Comparison of ENCODE assay signal across 1 cellular context in the genomic region with DNA sequence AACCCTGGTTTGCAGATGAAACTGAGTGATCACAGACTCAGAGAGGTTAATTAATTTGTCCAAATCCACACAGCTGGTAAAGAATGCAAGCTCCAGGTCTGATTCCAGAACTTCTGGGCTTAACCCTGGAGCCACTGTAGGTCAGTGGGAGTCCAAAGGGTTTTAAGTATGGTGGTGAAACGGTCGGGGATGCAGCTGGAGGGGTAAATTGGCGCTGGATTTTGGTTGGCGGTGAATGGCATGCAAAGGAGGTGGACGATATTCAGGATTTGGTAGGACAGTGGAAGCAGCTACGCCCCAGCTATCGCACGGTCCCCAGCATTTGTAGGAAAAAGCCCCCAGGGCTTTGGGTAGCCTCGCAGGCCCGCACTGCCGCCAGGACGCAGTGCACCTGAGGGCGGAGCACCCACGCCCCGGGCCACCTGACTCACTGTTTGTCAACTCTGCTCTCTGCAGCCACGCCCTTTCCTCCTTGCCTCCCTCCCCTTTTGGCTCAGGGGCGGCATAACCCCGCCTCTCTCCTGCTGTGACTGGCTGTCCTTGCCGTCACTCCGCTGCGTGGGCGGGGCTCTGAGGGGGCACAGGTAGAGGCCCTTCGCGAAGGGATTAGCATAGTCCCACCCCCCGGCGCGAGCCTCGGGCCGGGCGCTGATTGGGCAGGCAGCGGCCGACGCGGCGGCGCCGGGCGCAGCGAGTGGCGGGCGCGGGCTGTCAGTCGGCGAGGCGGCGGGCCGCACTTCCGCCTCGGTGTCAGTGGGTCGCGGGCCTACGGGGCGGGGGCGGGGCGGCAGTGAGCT.
TF ChIP-seq lines count a peak whose summit lies in the region.

A gene (plus strand): TSS at position 750 of the 797 bp plus-strand sequence. CDS start 17,664 bp downstream, outside the sequence.

TF ChIP-seq in HepG2, 621 proteins besides CTCF, POLR2A, EP300 and RAD21 (continued from another document and continues in another):
- TF ChIP-seq THAP11 (CRISPR knock-in tag; IDR thresholded peaks at IDR 0.05) (peak; percentile 82), RFX5 (IDR thresholded peaks at IDR 0.05; ENCODE audit: low read depth, low read length) (peak; percentile 54; the same call in 1 of the 2 replicates), ZNF572 (CRISPR knock-in tag; IDR thresholded peaks at IDR 0.05) (0 out of 2 replicates have a peak, but pooled peaks have one; percentile 34), SRY (CRISPR knock-in tag; IDR thresholded peaks at IDR 0.05) (no peak), ARNTL (CRISPR knock-in tag; IDR thresholded peaks at IDR 0.05) (peak; percentile 99), FOXA3 (CRISPR knock-in tag; IDR thresholded peaks at IDR 0.05) (peak; percentile 82), SALL2 (CRISPR knock-in tag; IDR thresholded peaks at IDR 0.05) (peak; percentile 35; the same call in 1 of the 2 replicates), AGO1 (IDR thresholded peaks at IDR 0.05; ENCODE audit: low read depth, low read length, poor library complexity, severe bottlenecking) (peak; percentile 57), ZNF530 (CRISPR knock-in tag; IDR thresholded peaks at IDR 0.05; ENCODE audit: low read depth) (no peak), RBFOX2 (IDR thresholded peaks at IDR 0.05; ENCODE audit: low read depth, low read length) (peak; percentile 79; the same call in 1 of the 2 replicates), TGIF2 (CRISPR knock-in tag; IDR thresholded peaks at IDR 0.05) (peak; percentile 70), ZNF180 (CRISPR knock-in tag; IDR thresholded peaks at IDR 0.05; ENCODE audit: borderline replicate concordance, low read depth) (0 out of 2 replicates have a peak, but pooled peaks have one; percentile 38), U2AF2 (IDR thresholded peaks at IDR 0.05; ENCODE audit: low read depth, low read length) (peak; percentile 24; the same call in 1 of the 2 replicates), KLF11 (CRISPR knock-in tag; IDR thresholded peaks at IDR 0.05) (peak; percentile 28; the same call in 1 of the 2 replicates), ZNF543 (CRISPR knock-in tag; IDR thresholded peaks at IDR 0.05) (peak; percentile 73; the same call in 1 of the 2 replicates), JUND (CRISPR knock-in tag; IDR thresholded peaks at IDR 0.05) (peak; percentile 37; the same call in 1 of the 2 replicates), ZNF570 (CRISPR knock-in tag; IDR thresholded peaks at IDR 0.05; ENCODE audit: borderline replicate concordance) (no peak), MXI1 (IDR thresholded peaks at IDR 0.05; ENCODE audit: borderline replicate concordance, low read depth, low read length) (peak; percentile 99), BRCA1 (CRISPR knock-in tag; IDR thresholded peaks at IDR 0.05) (0 out of 2 replicates have a peak, but pooled peaks have one; percentile 80), MIER3 (CRISPR knock-in tag; IDR thresholded peaks at IDR 0.05; ENCODE audit: borderline replicate concordance) (peak; percentile 80; the same call in 1 of the 2 replicates), CBX1 (IDR thresholded peaks at IDR 0.05; ENCODE audit: low read depth) (no peak), DPF2 (CRISPR knock-in tag; IDR thresholded peaks at IDR 0.05; ENCODE audit: borderline replicate concordance, low read depth) (no peak), ADNP (CRISPR knock-in tag; IDR thresholded peaks at IDR 0.05) (peak; percentile 47; the same call in 1 of the 2 replicates), FOSL2 (CRISPR knock-in tag; IDR thresholded peaks at IDR 0.05) (peak; percentile 90), PAWR (CRISPR knock-in tag; IDR thresholded peaks at IDR 0.05; ENCODE audit: borderline replicate concordance) (0 out of 2 replicates have a peak, but pooled peaks have one; percentile 62), ZNF883 (CRISPR knock-in tag; IDR thresholded peaks at IDR 0.05; ENCODE audit: not compliant biosample characterization) (peak; percentile 85), ZNF343 (CRISPR knock-in tag; IDR thresholded peaks at IDR 0.05) (peak; percentile 57; the same call in 1 of the 2 replicates), MIXL1 (CRISPR knock-in tag; IDR thresholded peaks at IDR 0.05) (0 out of 2 replicates have a peak, but pooled peaks have one; percentile 13), FOXA1 (IDR thresholded peaks at IDR 0.05) (no peak), FOXA1 (CRISPR knock-in tag; IDR thresholded peaks at IDR 0.05) (peak; percentile 91), TOE1 (CRISPR knock-in tag; IDR thresholded peaks at IDR 0.05) (0 out of 2 replicates have a peak, but pooled peaks have one; percentile 35), MYC (CRISPR knock-in tag; IDR thresholded peaks at IDR 0.05; ENCODE audit: borderline replicate concordance) (peak; percentile 55; the same call in 1 of the 2 replicates), ZNF121 (CRISPR knock-in tag; IDR thresholded peaks at IDR 0.05) (no peak), MAFK (conservative IDR thresholded peaks at IDR 0.05 in 1 of 2, IDR thresholded peaks at IDR 0.05 in 1 of 2; ENCODE audit: low read length in 2 of 2) (no peak; a peak in 1 of 4 replicates), ZNF274 (CRISPR knock-in tag; IDR thresholded peaks at IDR 0.05) (peak; percentile 21; the same call in 1 of the 2 replicates), ZNF788 (CRISPR knock-in tag; IDR thresholded peaks at IDR 0.05; ENCODE audit: borderline replicate concordance) (peak; percentile 10)
- TF ChIP-seq, protein P1, sequence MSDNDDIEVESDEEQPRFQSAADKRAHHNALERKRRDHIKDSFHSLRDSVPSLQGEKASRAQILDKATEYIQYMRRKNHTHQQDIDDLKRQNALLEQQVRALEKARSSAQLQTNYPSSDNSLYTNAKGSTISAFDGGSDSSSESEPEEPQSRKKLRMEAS (IDR thresholded peaks at IDR 0.05), result peak; percentile 93
- TF ChIP-seq, protein P2, sequence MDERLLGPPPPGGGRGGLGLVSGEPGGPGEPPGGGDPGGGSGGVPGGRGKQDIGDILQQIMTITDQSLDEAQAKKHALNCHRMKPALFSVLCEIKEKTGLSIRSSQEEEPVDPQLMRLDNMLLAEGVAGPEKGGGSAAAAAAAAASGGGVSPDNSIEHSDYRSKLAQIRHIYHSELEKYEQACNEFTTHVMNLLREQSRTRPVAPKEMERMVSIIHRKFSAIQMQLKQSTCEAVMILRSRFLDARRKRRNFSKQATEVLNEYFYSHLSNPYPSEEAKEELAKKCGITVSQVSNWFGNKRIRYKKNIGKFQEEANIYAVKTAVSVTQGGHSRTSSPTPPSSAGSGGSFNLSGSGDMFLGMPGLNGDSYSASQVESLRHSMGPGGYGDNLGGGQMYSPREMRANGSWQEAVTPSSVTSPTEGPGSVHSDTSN (CRISPR knock-in tag; IDR thresholded peaks at IDR 0.05), result peak; percentile 99
- TF ChIP-seq, protein P3, sequence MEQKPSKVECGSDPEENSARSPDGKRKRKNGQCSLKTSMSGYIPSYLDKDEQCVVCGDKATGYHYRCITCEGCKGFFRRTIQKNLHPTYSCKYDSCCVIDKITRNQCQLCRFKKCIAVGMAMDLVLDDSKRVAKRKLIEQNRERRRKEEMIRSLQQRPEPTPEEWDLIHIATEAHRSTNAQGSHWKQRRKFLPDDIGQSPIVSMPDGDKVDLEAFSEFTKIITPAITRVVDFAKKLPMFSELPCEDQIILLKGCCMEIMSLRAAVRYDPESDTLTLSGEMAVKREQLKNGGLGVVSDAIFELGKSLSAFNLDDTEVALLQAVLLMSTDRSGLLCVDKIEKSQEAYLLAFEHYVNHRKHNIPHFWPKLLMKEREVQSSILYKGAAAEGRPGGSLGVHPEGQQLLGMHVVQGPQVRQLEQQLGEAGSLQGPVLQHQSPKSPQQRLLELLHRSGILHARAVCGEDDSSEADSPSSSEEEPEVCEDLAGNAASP (CRISPR knock-in tag; IDR thresholded peaks at IDR 0.05; ENCODE audit: borderline replicate concordance), result 0 out of 2 replicates have a peak, but pooled peaks have one; percentile 45
- TF ChIP-seq, protein P4, sequence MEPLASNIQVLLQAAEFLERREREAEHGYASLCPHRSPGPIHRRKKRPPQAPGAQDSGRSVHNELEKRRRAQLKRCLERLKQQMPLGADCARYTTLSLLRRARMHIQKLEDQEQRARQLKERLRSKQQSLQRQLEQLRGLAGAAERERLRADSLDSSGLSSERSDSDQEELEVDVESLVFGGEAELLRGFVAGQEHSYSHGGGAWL (CRISPR knock-in tag; IDR thresholded peaks at IDR 0.05), result peak; percentile 42; the same call in 1 of the 2 replicates
- TF ChIP-seq, protein P5, sequence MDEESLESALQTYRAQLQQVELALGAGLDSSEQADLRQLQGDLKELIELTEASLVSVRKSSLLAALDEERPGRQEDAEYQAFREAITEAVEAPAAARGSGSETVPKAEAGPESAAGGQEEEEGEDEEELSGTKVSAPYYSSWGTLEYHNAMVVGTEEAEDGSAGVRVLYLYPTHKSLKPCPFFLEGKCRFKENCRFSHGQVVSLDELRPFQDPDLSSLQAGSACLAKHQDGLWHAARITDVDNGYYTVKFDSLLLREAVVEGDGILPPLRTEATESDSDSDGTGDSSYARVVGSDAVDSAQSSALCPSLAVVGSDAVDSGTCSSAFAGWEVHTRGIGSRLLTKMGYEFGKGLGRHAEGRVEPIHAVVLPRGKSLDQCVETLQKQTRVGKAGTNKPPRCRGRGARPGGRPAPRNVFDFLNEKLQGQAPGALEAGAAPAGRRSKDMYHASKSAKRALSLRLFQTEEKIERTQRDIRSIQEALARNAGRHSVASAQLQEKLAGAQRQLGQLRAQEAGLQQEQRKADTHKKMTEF (CRISPR knock-in tag; IDR thresholded peaks at IDR 0.05), result peak; percentile 58
- TF ChIP-seq, protein P6, sequence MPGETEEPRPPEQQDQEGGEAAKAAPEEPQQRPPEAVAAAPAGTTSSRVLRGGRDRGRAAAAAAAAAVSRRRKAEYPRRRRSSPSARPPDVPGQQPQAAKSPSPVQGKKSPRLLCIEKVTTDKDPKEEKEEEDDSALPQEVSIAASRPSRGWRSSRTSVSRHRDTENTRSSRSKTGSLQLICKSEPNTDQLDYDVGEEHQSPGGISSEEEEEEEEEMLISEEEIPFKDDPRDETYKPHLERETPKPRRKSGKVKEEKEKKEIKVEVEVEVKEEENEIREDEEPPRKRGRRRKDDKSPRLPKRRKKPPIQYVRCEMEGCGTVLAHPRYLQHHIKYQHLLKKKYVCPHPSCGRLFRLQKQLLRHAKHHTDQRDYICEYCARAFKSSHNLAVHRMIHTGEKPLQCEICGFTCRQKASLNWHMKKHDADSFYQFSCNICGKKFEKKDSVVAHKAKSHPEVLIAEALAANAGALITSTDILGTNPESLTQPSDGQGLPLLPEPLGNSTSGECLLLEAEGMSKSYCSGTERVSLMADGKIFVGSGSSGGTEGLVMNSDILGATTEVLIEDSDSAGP (CRISPR knock-in tag; IDR thresholded peaks at IDR 0.05; ENCODE audit: borderline replicate concordance), result 0 out of 2 replicates have a peak, but pooled peaks have one; percentile 47
- TF ChIP-seq, protein P7, sequence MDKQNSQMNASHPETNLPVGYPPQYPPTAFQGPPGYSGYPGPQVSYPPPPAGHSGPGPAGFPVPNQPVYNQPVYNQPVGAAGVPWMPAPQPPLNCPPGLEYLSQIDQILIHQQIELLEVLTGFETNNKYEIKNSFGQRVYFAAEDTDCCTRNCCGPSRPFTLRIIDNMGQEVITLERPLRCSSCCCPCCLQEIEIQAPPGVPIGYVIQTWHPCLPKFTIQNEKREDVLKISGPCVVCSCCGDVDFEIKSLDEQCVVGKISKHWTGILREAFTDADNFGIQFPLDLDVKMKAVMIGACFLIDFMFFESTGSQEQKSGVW (CRISPR knock-in tag; IDR thresholded peaks at IDR 0.05; ENCODE audit: borderline replicate concordance), result no peak
- TF ChIP-seq, protein P8, sequence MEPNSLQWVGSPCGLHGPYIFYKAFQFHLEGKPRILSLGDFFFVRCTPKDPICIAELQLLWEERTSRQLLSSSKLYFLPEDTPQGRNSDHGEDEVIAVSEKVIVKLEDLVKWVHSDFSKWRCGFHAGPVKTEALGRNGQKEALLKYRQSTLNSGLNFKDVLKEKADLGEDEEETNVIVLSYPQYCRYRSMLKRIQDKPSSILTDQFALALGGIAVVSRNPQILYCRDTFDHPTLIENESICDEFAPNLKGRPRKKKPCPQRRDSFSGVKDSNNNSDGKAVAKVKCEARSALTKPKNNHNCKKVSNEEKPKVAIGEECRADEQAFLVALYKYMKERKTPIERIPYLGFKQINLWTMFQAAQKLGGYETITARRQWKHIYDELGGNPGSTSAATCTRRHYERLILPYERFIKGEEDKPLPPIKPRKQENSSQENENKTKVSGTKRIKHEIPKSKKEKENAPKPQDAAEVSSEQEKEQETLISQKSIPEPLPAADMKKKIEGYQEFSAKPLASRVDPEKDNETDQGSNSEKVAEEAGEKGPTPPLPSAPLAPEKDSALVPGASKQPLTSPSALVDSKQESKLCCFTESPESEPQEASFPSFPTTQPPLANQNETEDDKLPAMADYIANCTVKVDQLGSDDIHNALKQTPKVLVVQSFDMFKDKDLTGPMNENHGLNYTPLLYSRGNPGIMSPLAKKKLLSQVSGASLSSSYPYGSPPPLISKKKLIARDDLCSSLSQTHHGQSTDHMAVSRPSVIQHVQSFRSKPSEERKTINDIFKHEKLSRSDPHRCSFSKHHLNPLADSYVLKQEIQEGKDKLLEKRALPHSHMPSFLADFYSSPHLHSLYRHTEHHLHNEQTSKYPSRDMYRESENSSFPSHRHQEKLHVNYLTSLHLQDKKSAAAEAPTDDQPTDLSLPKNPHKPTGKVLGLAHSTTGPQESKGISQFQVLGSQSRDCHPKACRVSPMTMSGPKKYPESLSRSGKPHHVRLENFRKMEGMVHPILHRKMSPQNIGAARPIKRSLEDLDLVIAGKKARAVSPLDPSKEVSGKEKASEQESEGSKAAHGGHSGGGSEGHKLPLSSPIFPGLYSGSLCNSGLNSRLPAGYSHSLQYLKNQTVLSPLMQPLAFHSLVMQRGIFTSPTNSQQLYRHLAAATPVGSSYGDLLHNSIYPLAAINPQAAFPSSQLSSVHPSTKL (CRISPR knock-in tag; IDR thresholded peaks at IDR 0.05), result no peak; the same call in 1 of the 2 replicates
- TF ChIP-seq, protein P9, sequence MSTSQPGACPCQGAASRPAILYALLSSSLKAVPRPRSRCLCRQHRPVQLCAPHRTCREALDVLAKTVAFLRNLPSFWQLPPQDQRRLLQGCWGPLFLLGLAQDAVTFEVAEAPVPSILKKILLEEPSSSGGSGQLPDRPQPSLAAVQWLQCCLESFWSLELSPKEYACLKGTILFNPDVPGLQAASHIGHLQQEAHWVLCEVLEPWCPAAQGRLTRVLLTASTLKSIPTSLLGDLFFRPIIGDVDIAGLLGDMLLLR (CRISPR knock-in tag; IDR thresholded peaks at IDR 0.05), result peak; percentile 63; the same call in 1 of the 2 replicates
- TF ChIP-seq, protein P10, sequence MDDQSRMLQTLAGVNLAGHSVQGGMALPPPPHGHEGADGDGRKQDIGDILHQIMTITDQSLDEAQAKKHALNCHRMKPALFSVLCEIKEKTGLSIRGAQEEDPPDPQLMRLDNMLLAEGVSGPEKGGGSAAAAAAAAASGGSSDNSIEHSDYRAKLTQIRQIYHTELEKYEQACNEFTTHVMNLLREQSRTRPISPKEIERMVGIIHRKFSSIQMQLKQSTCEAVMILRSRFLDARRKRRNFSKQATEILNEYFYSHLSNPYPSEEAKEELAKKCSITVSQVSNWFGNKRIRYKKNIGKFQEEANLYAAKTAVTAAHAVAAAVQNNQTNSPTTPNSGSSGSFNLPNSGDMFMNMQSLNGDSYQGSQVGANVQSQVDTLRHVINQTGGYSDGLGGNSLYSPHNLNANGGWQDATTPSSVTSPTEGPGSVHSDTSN (CRISPR knock-in tag; IDR thresholded peaks at IDR 0.05; ENCODE audit: borderline replicate concordance), result peak; percentile 96; the same call in 1 of the 2 replicates
- TF ChIP-seq, protein P11, sequence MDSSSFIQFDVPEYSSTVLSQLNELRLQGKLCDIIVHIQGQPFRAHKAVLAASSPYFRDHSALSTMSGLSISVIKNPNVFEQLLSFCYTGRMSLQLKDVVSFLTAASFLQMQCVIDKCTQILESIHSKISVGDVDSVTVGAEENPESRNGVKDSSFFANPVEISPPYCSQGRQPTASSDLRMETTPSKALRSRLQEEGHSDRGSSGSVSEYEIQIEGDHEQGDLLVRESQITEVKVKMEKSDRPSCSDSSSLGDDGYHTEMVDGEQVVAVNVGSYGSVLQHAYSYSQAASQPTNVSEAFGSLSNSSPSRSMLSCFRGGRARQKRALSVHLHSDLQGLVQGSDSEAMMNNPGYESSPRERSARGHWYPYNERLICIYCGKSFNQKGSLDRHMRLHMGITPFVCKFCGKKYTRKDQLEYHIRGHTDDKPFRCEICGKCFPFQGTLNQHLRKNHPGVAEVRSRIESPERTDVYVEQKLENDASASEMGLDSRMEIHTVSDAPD (CRISPR knock-in tag; IDR thresholded peaks at IDR 0.05), result no peak
